In the genomic region with DNA sequence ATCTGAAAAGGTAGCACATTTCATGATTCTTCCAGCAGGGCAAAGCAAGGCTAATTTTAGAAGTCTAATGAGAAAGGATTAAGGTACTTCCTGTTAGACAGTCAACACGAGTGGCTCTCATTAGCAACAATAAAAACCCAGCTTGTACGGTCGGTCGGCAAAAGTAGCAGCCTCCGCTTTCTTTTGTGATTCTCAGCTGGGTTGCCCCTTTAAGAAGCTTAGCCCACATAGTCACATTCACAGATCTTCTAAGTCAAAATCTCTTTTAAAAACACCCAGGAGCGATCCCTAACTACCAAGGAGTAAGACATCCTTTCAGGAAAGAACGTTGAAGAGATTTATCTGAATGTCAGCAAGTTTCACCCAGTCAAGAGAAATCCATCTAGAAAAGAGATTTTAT, we compare ENCODE assay signal across 1 cellular context.
TF ChIP-seq lines count a peak whose summit lies in the region.

No MANE protein-coding gene starts in this region.

TF ChIP-seq in H1, 55 proteins besides CTCF, POLR2A, EP300 and RAD21:
- TF ChIP-seq PHF8 (conservative IDR thresholded peaks at IDR 0.05; ENCODE audit: low read depth, low read length) (no peak), JUND (IDR thresholded peaks at IDR 0.05; ENCODE audit: low read length) (no peak), CHD2 (IDR thresholded peaks at IDR 0.05; ENCODE audit: low read length) (no peak), NANOG (IDR thresholded peaks at IDR 0.05; ENCODE audit: insufficient read depth, low read depth, low read length, poor library complexity, severe bottlenecking) (peak; percentile 32), TAF7 (optimal IDR thresholded peaks at IDR 0.05; ENCODE audit: borderline replicate concordance, low read depth, low read length) (no peak), NRF1 (IDR thresholded peaks at IDR 0.05; ENCODE audit: low read depth, low read length) (no peak)
- TF ChIP-seq, protein P1, sequence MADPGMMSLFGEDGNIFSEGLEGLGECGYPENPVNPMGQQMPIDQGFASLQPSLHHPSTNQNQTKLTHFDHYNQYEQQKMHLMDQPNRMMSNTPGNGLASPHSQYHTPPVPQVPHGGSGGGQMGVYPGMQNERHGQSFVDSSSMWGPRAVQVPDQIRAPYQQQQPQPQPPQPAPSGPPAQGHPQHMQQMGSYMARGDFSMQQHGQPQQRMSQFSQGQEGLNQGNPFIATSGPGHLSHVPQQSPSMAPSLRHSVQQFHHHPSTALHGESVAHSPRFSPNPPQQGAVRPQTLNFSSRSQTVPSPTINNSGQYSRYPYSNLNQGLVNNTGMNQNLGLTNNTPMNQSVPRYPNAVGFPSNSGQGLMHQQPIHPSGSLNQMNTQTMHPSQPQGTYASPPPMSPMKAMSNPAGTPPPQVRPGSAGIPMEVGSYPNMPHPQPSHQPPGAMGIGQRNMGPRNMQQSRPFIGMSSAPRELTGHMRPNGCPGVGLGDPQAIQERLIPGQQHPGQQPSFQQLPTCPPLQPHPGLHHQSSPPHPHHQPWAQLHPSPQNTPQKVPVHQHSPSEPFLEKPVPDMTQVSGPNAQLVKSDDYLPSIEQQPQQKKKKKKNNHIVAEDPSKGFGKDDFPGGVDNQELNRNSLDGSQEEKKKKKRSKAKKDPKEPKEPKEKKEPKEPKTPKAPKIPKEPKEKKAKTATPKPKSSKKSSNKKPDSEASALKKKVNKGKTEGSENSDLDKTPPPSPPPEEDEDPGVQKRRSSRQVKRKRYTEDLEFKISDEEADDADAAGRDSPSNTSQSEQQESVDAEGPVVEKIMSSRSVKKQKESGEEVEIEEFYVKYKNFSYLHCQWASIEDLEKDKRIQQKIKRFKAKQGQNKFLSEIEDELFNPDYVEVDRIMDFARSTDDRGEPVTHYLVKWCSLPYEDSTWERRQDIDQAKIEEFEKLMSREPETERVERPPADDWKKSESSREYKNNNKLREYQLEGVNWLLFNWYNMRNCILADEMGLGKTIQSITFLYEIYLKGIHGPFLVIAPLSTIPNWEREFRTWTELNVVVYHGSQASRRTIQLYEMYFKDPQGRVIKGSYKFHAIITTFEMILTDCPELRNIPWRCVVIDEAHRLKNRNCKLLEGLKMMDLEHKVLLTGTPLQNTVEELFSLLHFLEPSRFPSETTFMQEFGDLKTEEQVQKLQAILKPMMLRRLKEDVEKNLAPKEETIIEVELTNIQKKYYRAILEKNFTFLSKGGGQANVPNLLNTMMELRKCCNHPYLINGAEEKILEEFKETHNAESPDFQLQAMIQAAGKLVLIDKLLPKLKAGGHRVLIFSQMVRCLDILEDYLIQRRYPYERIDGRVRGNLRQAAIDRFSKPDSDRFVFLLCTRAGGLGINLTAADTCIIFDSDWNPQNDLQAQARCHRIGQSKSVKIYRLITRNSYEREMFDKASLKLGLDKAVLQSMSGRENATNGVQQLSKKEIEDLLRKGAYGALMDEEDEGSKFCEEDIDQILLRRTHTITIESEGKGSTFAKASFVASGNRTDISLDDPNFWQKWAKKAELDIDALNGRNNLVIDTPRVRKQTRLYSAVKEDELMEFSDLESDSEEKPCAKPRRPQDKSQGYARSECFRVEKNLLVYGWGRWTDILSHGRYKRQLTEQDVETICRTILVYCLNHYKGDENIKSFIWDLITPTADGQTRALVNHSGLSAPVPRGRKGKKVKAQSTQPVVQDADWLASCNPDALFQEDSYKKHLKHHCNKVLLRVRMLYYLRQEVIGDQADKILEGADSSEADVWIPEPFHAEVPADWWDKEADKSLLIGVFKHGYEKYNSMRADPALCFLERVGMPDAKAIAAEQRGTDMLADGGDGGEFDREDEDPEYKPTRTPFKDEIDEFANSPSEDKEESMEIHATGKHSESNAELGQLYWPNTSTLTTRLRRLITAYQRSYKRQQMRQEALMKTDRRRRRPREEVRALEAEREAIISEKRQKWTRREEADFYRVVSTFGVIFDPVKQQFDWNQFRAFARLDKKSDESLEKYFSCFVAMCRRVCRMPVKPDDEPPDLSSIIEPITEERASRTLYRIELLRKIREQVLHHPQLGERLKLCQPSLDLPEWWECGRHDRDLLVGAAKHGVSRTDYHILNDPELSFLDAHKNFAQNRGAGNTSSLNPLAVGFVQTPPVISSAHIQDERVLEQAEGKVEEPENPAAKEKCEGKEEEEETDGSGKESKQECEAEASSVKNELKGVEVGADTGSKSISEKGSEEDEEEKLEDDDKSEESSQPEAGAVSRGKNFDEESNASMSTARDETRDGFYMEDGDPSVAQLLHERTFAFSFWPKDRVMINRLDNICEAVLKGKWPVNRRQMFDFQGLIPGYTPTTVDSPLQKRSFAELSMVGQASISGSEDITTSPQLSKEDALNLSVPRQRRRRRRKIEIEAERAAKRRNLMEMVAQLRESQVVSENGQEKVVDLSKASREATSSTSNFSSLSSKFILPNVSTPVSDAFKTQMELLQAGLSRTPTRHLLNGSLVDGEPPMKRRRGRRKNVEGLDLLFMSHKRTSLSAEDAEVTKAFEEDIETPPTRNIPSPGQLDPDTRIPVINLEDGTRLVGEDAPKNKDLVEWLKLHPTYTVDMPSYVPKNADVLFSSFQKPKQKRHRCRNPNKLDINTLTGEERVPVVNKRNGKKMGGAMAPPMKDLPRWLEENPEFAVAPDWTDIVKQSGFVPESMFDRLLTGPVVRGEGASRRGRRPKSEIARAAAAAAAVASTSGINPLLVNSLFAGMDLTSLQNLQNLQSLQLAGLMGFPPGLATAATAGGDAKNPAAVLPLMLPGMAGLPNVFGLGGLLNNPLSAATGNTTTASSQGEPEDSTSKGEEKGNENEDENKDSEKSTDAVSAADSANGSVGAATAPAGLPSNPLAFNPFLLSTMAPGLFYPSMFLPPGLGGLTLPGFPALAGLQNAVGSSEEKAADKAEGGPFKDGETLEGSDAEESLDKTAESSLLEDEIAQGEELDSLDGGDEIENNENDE (IDR thresholded peaks at IDR 0.05; ENCODE audit: insufficient replicate concordance, low read length), result peak; percentile 60
